ENCODE assay signal across 35 cellular contexts in the genomic region with DNA sequence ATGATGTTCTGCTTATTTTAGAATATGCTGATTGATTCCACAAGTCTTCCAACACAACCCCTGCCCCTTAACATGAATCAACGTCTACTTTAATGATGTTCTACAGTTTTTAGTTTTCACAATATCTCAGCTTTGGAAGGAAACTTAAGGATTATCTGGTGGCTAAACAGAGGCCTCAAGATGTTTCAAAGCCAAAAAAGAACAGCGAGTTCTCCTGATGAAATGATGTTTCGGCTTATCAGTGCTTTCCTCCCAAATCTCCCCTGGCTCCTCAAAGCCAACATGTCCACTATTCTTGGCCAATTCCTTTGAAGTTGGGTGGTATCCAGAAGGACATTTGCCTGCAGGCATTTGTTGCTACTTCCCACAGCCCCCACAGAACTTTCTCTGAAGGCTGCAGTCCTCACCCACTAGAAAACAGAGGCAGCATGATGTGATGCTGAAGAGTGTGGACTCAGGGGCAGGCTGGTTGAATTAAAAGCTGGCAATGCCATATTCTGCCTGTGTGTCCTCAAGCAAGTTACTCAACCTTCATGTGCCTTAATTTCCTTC.
"Had no signal": no experiment of that assay in that cellular context is flagged by ENCODE, and none has a peak within 500 bp of the region (broad histone marks: within the 10 kb centered on the region; RNA-seq: fewer than 3 reads in every experiment).

No MANE protein-coding gene starts in this region.

- H3K9me3 Mint-ChIP-seq: activated B cell treated with CpG ODN at 0.5 μM for 24 hours; activated CD4-positive, alpha-beta memory T cell treated with anti-CD3 and anti-CD28 coated beads for 36 hours; activated naive CD4-positive, alpha-beta T cell treated with anti-CD3 and anti-CD28 coated beads for 36 hours; activated naive CD4-positive, alpha-beta T cell treated with anti-CD3 and anti-CD28 coated beads, Interleukin-2, amount 50 U/mL, for 72 hours; activated T-cell treated with anti-CD3 and anti-CD28 coated beads, Interleukin-2, amount 50 U/mL, for 4 hours; activated T-helper 1 cell treated with anti-CD3 and anti-CD28 coated beads, Interleukin-12 subunit alpha, Interleukin-12 subunit beta, Interleukin-2, Interleukin-4 antibody, amounts not matched to agents 30 ng/mL and 10 ng/mL and 1 ng/mL, durations not matched to agents 14 hours and 24 hours and 36 hours had no signal

- H3K27ac Mint-ChIP-seq: activated B cell treated with CpG ODN at 0.5 μM for 24 hours; activated CD4-positive, alpha-beta memory T cell treated with anti-CD3 and anti-CD28 coated beads for 36 hours; activated naive CD4-positive, alpha-beta T cell treated with anti-CD3 and anti-CD28 coated beads for 36 hours; activated naive CD4-positive, alpha-beta T cell treated with anti-CD3 and anti-CD28 coated beads, Interleukin-2, amount 50 U/mL, for 72 hours; activated T-helper 1 cell treated with anti-CD3 and anti-CD28 coated beads, Interleukin-12 subunit alpha, Interleukin-12 subunit beta, Interleukin-2, Interleukin-4 antibody, amounts not matched to agents 30 ng/mL and 10 ng/mL and 1 ng/mL, durations not matched to agents 14 hours and 24 hours and 36 hours; IgD-negative memory B cell had no signal

- H3K36me3 ChIP-seq: adrenal gland, breast epithelium, Peyer's patch had no signal

- H3K4me3 Mint-ChIP-seq: activated B cell treated with CpG ODN at 0.5 μM for 24 hours; activated CD4-positive, alpha-beta memory T cell treated with anti-CD3 and anti-CD28 coated beads for 36 hours; activated naive CD4-positive, alpha-beta T cell treated with anti-CD3 and anti-CD28 coated beads for 36 hours; activated T-cell treated with anti-CD3 and anti-CD28 coated beads, Interleukin-2, amount 50 U/mL, for 4 hours; activated T-helper 1 cell treated with anti-CD3 and anti-CD28 coated beads, Interleukin-12 subunit alpha, Interleukin-12 subunit beta, Interleukin-2, Interleukin-4 antibody, amounts not matched to agents 30 ng/mL and 10 ng/mL and 1 ng/mL, durations not matched to agents 14 hours and 24 hours and 36 hours; IgD-negative memory B cell had no signal

- H3K27me3 ChIP-seq: body of pancreas, Peyer's patch had no signal

- H3K36me3 Mint-ChIP-seq: activated CD4-positive, alpha-beta memory T cell treated with anti-CD3 and anti-CD28 coated beads for 36 hours; activated naive CD4-positive, alpha-beta T cell treated with anti-CD3 and anti-CD28 coated beads, Interleukin-2, amount 50 U/mL, for 72 hours; IgD-negative memory B cell had no signal

- H3K4me3 ChIP-seq: adrenal gland, body of pancreas, breast epithelium, Peyer's patch had no signal

- H3K27ac ChIP-seq: adrenal gland, body of pancreas, breast epithelium, Peyer's patch, VCaP had no signal

- H3K4me1 Mint-ChIP-seq: activated B cell treated with CpG ODN at 0.5 μM for 24 hours, IgD-negative memory B cell had no signal

- H3K4me1 ChIP-seq: adrenal gland, body of pancreas, breast epithelium, Peyer's patch had no signal

- ATAC-seq: activated naive CD4-positive, alpha-beta T cell treated with anti-CD3 and anti-CD28 coated beads, Interleukin-2, amount 50 U/mL, for 72 hours; activated T-cell treated with anti-CD3 and anti-CD28 coated beads, Interleukin-2, amount 50 U/mL, for 4 hours; body of pancreas had no signal

- H3K9me3 ChIP-seq: adrenal gland, body of pancreas, breast epithelium, Peyer's patch had no signal

- DNase-seq: activated B cell treated with CpG ODN at 0.5 μM for 24 hours; activated CD4-positive, alpha-beta memory T cell treated with anti-CD3 and anti-CD28 coated beads for 36 hours; activated CD4-positive, alpha-beta T cell treated with anti-CD3 and anti-CD28 coated beads for 4 hours; activated CD4-positive, alpha-beta T cell treated with anti-CD3 and anti-CD28 coated beads, Interleukin-2, amount 50 U/mL, for 1 hour; activated CD4-positive, CD25-positive, alpha-beta regulatory T cell treated with anti-CD3 and anti-CD28 coated beads, Interleukin-2, amount 50 U/mL, for 72 hours; activated CD8-positive, alpha-beta memory T cell treated with anti-CD3 and anti-CD28 coated beads, Interleukin-2, amount 50 U/mL, for 4 hours; activated gamma-delta T cell treated with Interleukin-2 at 50 U/mL for 16 hours; activated naive CD4-positive, alpha-beta T cell treated with anti-CD3 and anti-CD28 coated beads for 36 hours; activated T-cell treated with anti-CD3 and anti-CD28 coated beads for 4 hours; activated T-cell treated with anti-CD3 and anti-CD28 coated beads, Interleukin-2, amount 50 U/mL, for 4 hours; body of pancreas; Karpas-422; KBM-7; MV-4-11; NCI-H1092; NCI-H1436 treated with DMSO at 0.1 percent for 48 hours; NCI-H1694 treated with DMSO at 0.1 percent for 48 hours; NCI-H2029; NCI-H2107; NCI-H2171; NCI-H510A; NCI-H526; NK-92 treated with Interleukin-12 subunit alpha and Interleukin-12 subunit beta, amount 100 ng/mL, for 24 hours; Peyer's patch; RPMI8226; SW 1271; T-helper 1 cell; T-helper 2 cell; T-helper 9 cell had no signal
